In genomic region chr20:45251884-45252571, GRCh38 we compare ENCODE assay signal across 29 cellular contexts. TPM values are rescaled to one million over a fixed set of nuclear protein-coding genes. Genes with fewer than 3 reads are reported as not detected.
A peak's percentile ranks its signal among the peaks of the same experiment; 100 is the strongest.
DNase-seq lines count a peak whose midpoint lies in the region; ATAC-seq and TF ChIP-seq lines count a peak whose summit lies in the region.
"Had no signal": no experiment of that assay in that cellular context is flagged by ENCODE, and none has a peak within 500 bp of the region (broad histone marks: within the 10 kb centered on the region; RNA-seq: fewer than 3 reads in every experiment).

No MANE protein-coding gene starts in this region.

- TF ChIP-seq CTCF in epithelial cell of esophagus (IDR thresholded peaks at IDR 0.05; ENCODE audit: insufficient read depth, low read depth, low read length, missing control alignments) = no peak

- WGBS in GM23248 (ENCODE audit: low coverage in 1 of 2, low lambda C conversion rate in 2 of 2, missing lambda C conversion rate in 2 of 2), 2 experiments = 36 to 38% methylated on average over 5 of the region's 5 CpGs

- peaks cover 4% of the 10 kb centered on the region for H3F3A ChIP-seq in GM23248 (ENCODE audit: insufficient read depth)

- in situ Hi-C loops in GM23248 (cut with MboI) = no loop called here

- no peaks in the 10 kb centered on the region for H4K20me1 ChIP-seq in GM23248 (ENCODE audit: insufficient read depth)

- H3K4me3 ChIP-seq in epithelial cell of esophagus (ENCODE audit: low read length) (peak overlapping the region; percentile 63), GM23248 (no peak overlapping the region)
- H3K4me3 ChIP-seq: colonic mucosa had no signal

- no peaks in the 10 kb centered on the region for H3K36me3 ChIP-seq in GM23248 (ENCODE audit: low read depth)
- H3K36me3 ChIP-seq: breast epithelium, colonic mucosa, esophagus squamous epithelium, gastrocnemius medialis had no signal

- H2AFZ ChIP-seq in GM23248 = no peak overlapping the region

- no peak for ATAC-seq in GM18502 (IDR thresholded peaks at IDR 0.05; ENCODE audit: poor library complexity, unreplicated experiment)
- ATAC-seq: gastrocnemius medialis, HCT116, left ventricle myocardium superior, Right ventricle myocardium inferior had no signal

- peaks cover 12% of the 10 kb centered on the region for H3K4me1 ChIP-seq in GM23248 (ENCODE audit: insufficient read depth)

- no peak overlapping the region for H3K4me2 ChIP-seq in GM23248 (ENCODE audit: unreplicated experiment)

- H3K27me3 ChIP-seq in GM23248 (replicated peaks; ENCODE audit: insufficient read depth) = peaks cover 45% of the 10 kb centered on the region
- H3K27me3 ChIP-seq: colonic mucosa, gastrocnemius medialis had no signal

- H3K27ac ChIP-seq in GM23248 = no peak overlapping the region
- H3K27ac ChIP-seq: colonic mucosa, HL-60, VCaP had no signal

- no peak overlapping the region for H3K9ac ChIP-seq in GM23248

- no peaks in the 10 kb centered on the region for H3K9me2 ChIP-seq in GM23248 (ENCODE audit: insufficient read depth)

- H3K9me3 ChIP-seq in GM23248 (ENCODE audit: low read depth) = no peaks in the 10 kb centered on the region
- H3K9me3 ChIP-seq: breast epithelium, colonic mucosa, esophagus squamous epithelium, gastrocnemius medialis had no signal

- H3K79me2 ChIP-seq in GM23248 (ENCODE audit: insufficient read depth) = no peaks in the 10 kb centered on the region

- peak; percentile 13 to 61 for DNase-seq in NCI-H446 (lab: John Stamatoyannopoulos, UW)
- no peak for DNase-seq in epithelial cell of esophagus (ENCODE audit: low read depth)
- peak; percentile 7 for DNase-seq in putamen (ENCODE audit: low spot score)
- DNase-seq in GM23248 = no peak
- DNase-seq: activated CD4-positive, alpha-beta T cell treated with anti-CD3 and anti-CD28 coated beads, Interleukin-2, amount 10 ng/mL, durations not matched to agents 7 days and 5 days; activated naive CD4-positive, alpha-beta T cell treated with anti-CD3 and anti-CD28 coated beads for 36 hours; amygdala; CD4-positive, alpha-beta T cell; colonic mucosa; effector memory CD4-positive, alpha-beta T cell; esophagus squamous epithelium; gastrocnemius medialis; left ventricle myocardium superior; NCI-H1105; NCI-H2029; NCI-H2227 treated with DMSO at 0.1 percent for 48 hours; NCI-H774; stimulated activated CD4-positive, alpha-beta T cell treated with anti-CD3 and anti-CD28 coated beads, Interleukin-15, amount 100 ng/mL, for 24 hours had no signal

RNA-seq across cellular contexts. Expression of gene SLPI, which starts 2.3 kb away (rescaled TPM):
- total RNA-seq in GM23248 (2014; rRNA removed; shearing (Covaris generic)) = 1.7 TPM in 1 of 2 replicates, not detected in the other
- polyA plus RNA-seq in GM23248 (2016; fragmentation: Nextera tagmentation; extraction: Ambion mirVana) = 3.4 and 3.7 TPM in 2 replicates
- total RNA-seq: activated naive CD4-positive, alpha-beta T cell treated with anti-CD3 and anti-CD28 coated beads for 36 hours; CD4-positive, alpha-beta T cell; OCI-LY7; T-helper 2 cell treated with Interferon-gamma antibody and Interleukin-4, amounts not matched to agents 100 ng/mL and 5 ng/mL, for 36 hours had no signal
- polyA plus RNA-seq: neural cell had no signal

RNA-seq across cellular contexts. Expression of gene SEMG2, which starts 30.9 kb away (rescaled TPM):
- not detected in 2 replicates for total RNA-seq in GM23248 (2014; rRNA removed; shearing (Covaris generic))
- not detected in 2 replicates for polyA plus RNA-seq in GM23248 (2016; fragmentation: Nextera tagmentation; extraction: Ambion mirVana)
- total RNA-seq: activated CD4-positive, alpha-beta T cell treated with anti-CD3 and anti-CD28 coated beads, Interleukin-2, amount 10 ng/mL, durations not matched to agents 7 days and 5 days; activated naive CD4-positive, alpha-beta T cell treated with anti-CD3 and anti-CD28 coated beads for 36 hours; CD4-positive, alpha-beta T cell; colonic mucosa; esophagus squamous epithelium; gastrocnemius medialis; left ventricle myocardium superior; mucosa of gallbladder; OCI-LY7; posterior vena cava; Right ventricle myocardium inferior; T-helper 2 cell treated with Interferon-gamma antibody and Interleukin-4, amounts not matched to agents 100 ng/mL and 5 ng/mL, for 36 hours had no signal
- polyA plus RNA-seq: neural cell had no signal

RNA-seq across cellular contexts. Expression of gene SEMG1, which starts 45.2 kb away (rescaled TPM):
- total RNA-seq in GM23248 (2014; rRNA removed; shearing (Covaris generic)) = not detected in 2 replicates
- not detected in 2 replicates for polyA plus RNA-seq in GM23248 (2016; fragmentation: Nextera tagmentation; extraction: Ambion mirVana)
- total RNA-seq: activated CD4-positive, alpha-beta T cell treated with anti-CD3 and anti-CD28 coated beads, Interleukin-2, amount 10 ng/mL, durations not matched to agents 7 days and 5 days; activated naive CD4-positive, alpha-beta T cell treated with anti-CD3 and anti-CD28 coated beads for 36 hours; CD4-positive, alpha-beta T cell; esophagus squamous epithelium; gastrocnemius medialis; left ventricle myocardium superior; OCI-LY7; posterior vena cava; Right ventricle myocardium inferior; T-helper 2 cell treated with Interferon-gamma antibody and Interleukin-4, amounts not matched to agents 100 ng/mL and 5 ng/mL, for 36 hours had no signal
- polyA plus RNA-seq: neural cell had no signal

RNA-seq across cellular contexts. Expression of gene RBPJL, which starts 54.6 kb away (rescaled TPM):
- total RNA-seq in GM23248 (2014; rRNA removed; shearing (Covaris generic)) = not detected in 2 replicates
- polyA plus RNA-seq in GM23248 (2016; fragmentation: Nextera tagmentation; extraction: Ambion mirVana) = not detected in 2 replicates
- total RNA-seq: activated CD4-positive, alpha-beta T cell treated with anti-CD3 and anti-CD28 coated beads, Interleukin-2, amount 10 ng/mL, durations not matched to agents 7 days and 5 days; activated naive CD4-positive, alpha-beta T cell treated with anti-CD3 and anti-CD28 coated beads for 36 hours; breast epithelium; CD4-positive, alpha-beta T cell; esophagus squamous epithelium; gastrocnemius medialis; left ventricle myocardium superior; OCI-LY7; posterior vena cava; Right ventricle myocardium inferior; T-helper 2 cell treated with Interferon-gamma antibody and Interleukin-4, amounts not matched to agents 100 ng/mL and 5 ng/mL, for 36 hours had no signal
- polyA plus RNA-seq: neural cell had no signal

RNA-seq across cellular contexts. Expression of gene MATN4, which starts 56.1 kb away (rescaled TPM):
- not detected in 2 replicates for total RNA-seq in GM23248 (2014; rRNA removed; shearing (Covaris generic))
- polyA plus RNA-seq in GM23248 (2016; fragmentation: Nextera tagmentation; extraction: Ambion mirVana) = 0.09 TPM in 1 of 2 replicates, not detected in the other
- total RNA-seq: CD4-positive, alpha-beta T cell; gastrocnemius medialis; left ventricle myocardium superior; Right ventricle myocardium inferior had no signal
- polyA plus RNA-seq: neural cell had no signal

Comparison
In these comparisons a context has a peak if more than half of its experiments do, and no peak if none do; other contexts are left out.
1. DNase-seq: peak in NCI-H446 (2 of 2) and putamen (single experiment); none in epithelial cell of esophagus (single experiment) and GM23248 (single experiment).